8 cellular contexts compared by ENCODE assay signal in the genomic region with DNA sequence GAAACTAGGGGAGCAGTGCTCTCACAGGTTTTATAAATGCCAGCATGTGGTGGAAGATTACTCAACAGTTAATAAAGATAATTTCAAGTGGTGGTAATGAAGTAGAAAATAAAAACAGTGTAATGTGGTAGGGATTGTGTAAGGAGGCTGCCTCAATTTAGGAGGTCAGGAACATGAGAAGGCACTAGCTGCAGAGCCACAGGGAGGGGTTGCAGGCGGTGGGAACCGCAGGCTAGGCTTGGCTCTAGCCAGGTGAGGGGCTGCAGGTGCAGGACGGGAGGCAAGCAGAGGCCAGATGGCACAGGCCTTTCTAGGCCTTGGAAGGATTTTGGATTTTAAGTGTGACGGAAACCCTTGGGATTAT. TPM values are rescaled to one million over a fixed set of nuclear protein-coding genes. Genes with fewer than 3 reads are reported as not detected.
DNase-seq lines count a peak whose midpoint lies in the region; ATAC-seq and TF ChIP-seq lines count a peak whose summit lies in the region.

No MANE protein-coding gene starts in this region.

- H3K27me3 ChIP-seq in PC-3 (ENCODE audit: low read length), result no peaks in the 10 kb centered on the region

- H3K4me3 ChIP-seq in PC-3 (ENCODE audit: low read length) (peak overlapping the region; percentile 100), mesodermal cell (ENCODE audit: extremely low read depth, insufficient read depth, low read length, poor library complexity, severe bottlenecking) (peak overlapping the region; percentile 83), urinary bladder (ENCODE audit: low read depth, low read length) (peak overlapping the region; percentile 34)

- POLR2A ChIA-PET in PC-3 (lab: Charles Lee; ENCODE audit: unreplicated experiment), result no interaction called here

- peak overlapping the region; percentile 99 for H3K27ac Mint-ChIP-seq in activated naive CD4-positive, alpha-beta T cell treated with anti-CD3 and anti-CD28 coated beads, Interleukin-2, amount 10 ng/mL, durations not matched to agents 7 days and 5 days
- H3K27ac Mint-ChIP-seq in dendritic cell treated with granulocyte-macrophage colony-stimulating factor and Interleukin-4, amounts not matched to agents 40 ng/mL and 50 ng/mL, for 4 days, result peak overlapping the region; percentile 95

- peaks cover 33% of the 10 kb centered on the region for H3K36me3 Mint-ChIP-seq in activated naive CD4-positive, alpha-beta T cell treated with anti-CD3 and anti-CD28 coated beads, Interleukin-2, amount 10 ng/mL, durations not matched to agents 7 days and 5 days
- peaks cover 68% of the 10 kb centered on the region for H3K36me3 Mint-ChIP-seq in dendritic cell treated with granulocyte-macrophage colony-stimulating factor and Interleukin-4, amounts not matched to agents 40 ng/mL and 50 ng/mL, for 4 days (ENCODE audit: low read depth)

- H3K9ac ChIP-seq in PC-3 (ENCODE audit: low read length), result peak overlapping the region; percentile 97; the same call in 1 of the 2 replicates

- H3K9me3 ChIP-seq in PC-3 (ENCODE audit: low read length) (peaks cover 4% of the 10 kb centered on the region; the same call in 1 of the 2 replicates), mesodermal cell (ENCODE audit: control insufficient read depth, low read length) (no peaks in the 10 kb centered on the region)

- 34 to 58% methylated on average over 3 to 4 of the region's 4 CpGs for WGBS in mesodermal cell (ENCODE audit: insufficient coverage in 2 of 2), 2 experiments
- 7% methylated on average over 4 of the region's 4 CpGs for WGBS in urinary bladder

- peaks cover 34% of the 10 kb centered on the region for H3K79me2 ChIP-seq in PC-3 (ENCODE audit: low read length)

- H3K4me1 Mint-ChIP-seq in activated naive CD4-positive, alpha-beta T cell treated with anti-CD3 and anti-CD28 coated beads, Interleukin-2, amount 10 ng/mL, durations not matched to agents 7 days and 5 days, result peaks cover 45% of the 10 kb centered on the region
- H3K4me1 Mint-ChIP-seq in dendritic cell treated with granulocyte-macrophage colony-stimulating factor and Interleukin-4, amounts not matched to agents 40 ng/mL and 50 ng/mL, for 4 days (ENCODE audit: low read depth), result peaks cover 49% of the 10 kb centered on the region

- intact Hi-C loops in PC-3 (cut with micrococcal nuclease), result no loop called here
- intact Hi-C loops in dendritic cell treated with granulocyte-macrophage colony-stimulating factor and Interleukin-4, amounts not matched to agents 40 ng/mL and 50 ng/mL, for 4 days (cut with micrococcal nuclease), result loop anchor here (5.0 to 10.0 kb wide), 2 partner anchors 328 to 404 kb away; partner anchors contain the start of gene TMTC2

- H4K20me1 ChIP-seq in PC-3 (ENCODE audit: low read length), result no peaks in the 10 kb centered on the region

- CTCF ChIA-PET in activated naive CD4-positive, alpha-beta T cell treated with anti-CD3 and anti-CD28 coated beads, Interleukin-2, amount 10 ng/mL, durations not matched to agents 7 days and 5 days (lab: Charles Lee), result interaction anchor here (0.8 to 1.6 kb wide), 2 partner anchors 8 to 41 kb away, joined by 3 to 5 read pairs; no protein-coding TSS in a partner anchor
- CTCF ChIA-PET in PC-3 (lab: Charles Lee), result no interaction called here

- H3K9me3 Mint-ChIP-seq in activated naive CD4-positive, alpha-beta T cell treated with anti-CD3 and anti-CD28 coated beads, Interleukin-2, amount 10 ng/mL, durations not matched to agents 7 days and 5 days, result peaks cover 5% of the 10 kb centered on the region
- H3K9me3 Mint-ChIP-seq in dendritic cell treated with granulocyte-macrophage colony-stimulating factor and Interleukin-4, amounts not matched to agents 40 ng/mL and 50 ng/mL, for 4 days, result peaks cover 9% of the 10 kb centered on the region

- H3F3A ChIP-seq in PC-3 (ENCODE audit: low read length, unreplicated experiment), result no peaks in the 10 kb centered on the region

- no peak for TF ChIP-seq CTCF in PC-3 (conservative IDR thresholded peaks at IDR 0.05; ENCODE audit: low read depth, low read length)

- H3K36me3 ChIP-seq in PC-3 (ENCODE audit: low read depth, low read length) (peaks cover 19% of the 10 kb centered on the region), mesodermal cell (ENCODE audit: control insufficient read depth, insufficient read depth, low read length) (peaks cover 22% of the 10 kb centered on the region), urinary bladder (ENCODE audit: insufficient read depth) (peaks cover 2% of the 10 kb centered on the region)

- H3K9me2 ChIP-seq in PC-3 (replicated peaks; ENCODE audit: low read length), result no peaks in the 10 kb centered on the region

- peak overlapping the region; percentile 98 for H3K4me3 Mint-ChIP-seq in activated naive CD4-positive, alpha-beta T cell treated with anti-CD3 and anti-CD28 coated beads, Interleukin-2, amount 10 ng/mL, durations not matched to agents 7 days and 5 days
- peak overlapping the region; percentile 91 for H3K4me3 Mint-ChIP-seq in dendritic cell treated with granulocyte-macrophage colony-stimulating factor and Interleukin-4, amounts not matched to agents 40 ng/mL and 50 ng/mL, for 4 days

- peaks cover 16% of the 10 kb centered on the region for H3K4me1 ChIP-seq in PC-3 (ENCODE audit: insufficient read depth, low read length)
- H3K4me1 ChIP-seq in mesodermal cell (ENCODE audit: control insufficient read depth, insufficient read depth, low read length, poor library complexity, severe bottlenecking), result no peaks in the 10 kb centered on the region
- no peaks in the 10 kb centered on the region for H3K4me1 ChIP-seq in urinary bladder (ENCODE audit: insufficient read depth)

- BruUV-seq in PC-3 (replicated peaks; lab: Mats Ljungman, UMichigan), result TSS peak; percentile 48

- DNase-seq in activated naive CD4-positive, alpha-beta T cell treated with anti-CD3 and anti-CD28 coated beads, Interleukin-2, amount 10 ng/mL, durations not matched to agents 7 days and 5 days, result no peak
- no peak for DNase-seq in activated naive CD4-positive, alpha-beta T cell (lab: John Stamatoyannopoulos, UW)
- DNase-seq in PC-3 (no peak), COLO829 (ENCODE audit: low spot score) (no peak)

- ATAC-seq in HG03095 (IDR thresholded peaks at IDR 0.05; ENCODE audit: unreplicated experiment) (peak; percentile 24), PC-3 (0 out of 2 replicates have a peak, but pooled peaks have one; percentile 14)

- H3K27me3 Mint-ChIP-seq in activated naive CD4-positive, alpha-beta T cell treated with anti-CD3 and anti-CD28 coated beads, Interleukin-2, amount 10 ng/mL, durations not matched to agents 7 days and 5 days, result peaks cover 6% of the 10 kb centered on the region
- no peaks in the 10 kb centered on the region for H3K27me3 Mint-ChIP-seq in dendritic cell treated with granulocyte-macrophage colony-stimulating factor and Interleukin-4, amounts not matched to agents 40 ng/mL and 50 ng/mL, for 4 days

- H3K4me2 ChIP-seq in PC-3 (ENCODE audit: low read length), result peak overlapping the region; percentile 95

- H3K27ac ChIP-seq in PC-3 (ENCODE audit: low read length) (no peak overlapping the region), mesodermal cell (ENCODE audit: low read depth, low read length, severe bottlenecking) (no peak overlapping the region), urinary bladder (ENCODE audit: low read depth) (peak overlapping the region; percentile 15)

- peak overlapping the region; percentile 97 for H2AFZ ChIP-seq in PC-3 (ENCODE audit: low read length)

RNA-seq across cellular contexts. Expression of gene METTL25, which starts 0.8 kb away (rescaled TPM):
- total RNA-seq in PC-3 (2014; rRNA removed) (5.1 and 7.9 TPM in 2 replicates), urinary bladder (65.6 TPM)
- 4.5 TPM for polyA plus RNA-seq in mesodermal cell (2013, experiment 1 of 2)
- 4.9 TPM for polyA plus RNA-seq in mesodermal cell (2013, experiment 2 of 2)
- 5.3 TPM for polyA plus RNA-seq in urinary bladder

RNA-seq across cellular contexts. Expression of gene CCDC59, which starts 0.9 kb away (rescaled TPM):
- total RNA-seq in PC-3 (2014; rRNA removed) (53.0 and 70.1 TPM in 2 replicates), urinary bladder (40.2 TPM)
- polyA plus RNA-seq in mesodermal cell (2013, experiment 1 of 2), result 54.6 TPM
- 72.1 TPM for polyA plus RNA-seq in mesodermal cell (2013, experiment 2 of 2)
- polyA plus RNA-seq in urinary bladder, result 45.6 TPM

Comparison
In these comparisons a context has a peak if more than half of its experiments do, and no peak if none do; other contexts are left out.
1. H3K4me3 ChIP-seq: peak in every context shown above with its lines; median percentile 100 in PC-3; 83 in mesodermal cell; 34 in urinary bladder.